Comparison of ENCODE assay signal across 19 cellular contexts in genomic region chr18:10022365-10022764, GRCh38.
"Had no signal": no experiment of that assay in that cellular context is flagged by ENCODE, and none has a peak within 500 bp of the region (broad histone marks: within the 10 kb centered on the region; RNA-seq: fewer than 3 reads in every experiment).

No MANE protein-coding gene starts in this region.

- H3K9me3 Mint-ChIP-seq: naive thymus-derived CD8-positive, alpha-beta T cell; stimulated activated naive B cell treated with anti-CD40 and anti-IgM and Interleukin-4, amounts not matched to agents 10 μg/mL and 1 μg/mL and 100 μg/mL, for 72 hours; stimulated activated naive CD8-positive, alpha-beta T cell treated with anti-CD3 and anti-CD28 coated beads, Interleukin-15, Interleukin-2, amounts not matched to agents 100 ng/mL and 50 ng/mL, for 24 hours had no signal

- H3K27me3 ChIP-seq: gastrocnemius medialis, neutrophil, pancreas, right lobe of liver, transverse colon had no signal

- H3K9me3 ChIP-seq: gastrocnemius medialis, neutrophil, pancreas, right lobe of liver, transverse colon had no signal

- H3K36me3 Mint-ChIP-seq: naive thymus-derived CD8-positive, alpha-beta T cell; stimulated activated naive B cell treated with anti-CD40 and anti-IgM and Interleukin-4, amounts not matched to agents 10 μg/mL and 1 μg/mL and 100 μg/mL, for 72 hours had no signal

- DNase-seq: cortex of kidney; effector CD4-positive, alpha-beta T cell; foreskin fibroblast; gastrocnemius medialis; mammary epithelial cell; mesendoderm; naive thymus-derived CD8-positive, alpha-beta T cell; retina; small intestine; stimulated activated CD4-positive, alpha-beta T cell treated with anti-CD3 and anti-CD28 coated beads, Interleukin-15, amount 100 ng/mL, for 24 hours; stimulated activated CD4-positive, alpha-beta T cell treated with anti-CD3 and anti-CD28 coated beads, Interleukin-2, amount 100 ng/mL, for 48 hours; stimulated activated naive B cell treated with anti-CD40 and anti-IgM and Interleukin-4, amounts not matched to agents 10 μg/mL and 1 μg/mL and 100 μg/mL, for 72 hours; transverse colon had no signal

- ATAC-seq: esophagus mucosa; gastrocnemius medialis; naive thymus-derived CD8-positive, alpha-beta T cell; pancreas; right lobe of liver; stimulated activated naive B cell treated with anti-CD40 and anti-IgM and Interleukin-4, amounts not matched to agents 10 μg/mL and 1 μg/mL and 100 μg/mL, for 72 hours had no signal

- H3K4me1 Mint-ChIP-seq: naive thymus-derived CD8-positive, alpha-beta T cell had no signal

- H3K27ac Mint-ChIP-seq: naive thymus-derived CD8-positive, alpha-beta T cell; stimulated activated naive B cell treated with anti-CD40 and anti-IgM and Interleukin-4, amounts not matched to agents 10 μg/mL and 1 μg/mL and 100 μg/mL, for 72 hours; stimulated activated naive CD8-positive, alpha-beta T cell treated with anti-CD3 and anti-CD28 coated beads, Interleukin-15, Interleukin-2, amounts not matched to agents 100 ng/mL and 50 ng/mL, for 24 hours had no signal

- H3K36me3 ChIP-seq: gastrocnemius medialis, neutrophil, pancreas, right lobe of liver, transverse colon had no signal

- H3K4me3 Mint-ChIP-seq: naive thymus-derived CD8-positive, alpha-beta T cell; stimulated activated naive B cell treated with anti-CD40 and anti-IgM and Interleukin-4, amounts not matched to agents 10 μg/mL and 1 μg/mL and 100 μg/mL, for 72 hours; stimulated activated naive CD8-positive, alpha-beta T cell treated with anti-CD3 and anti-CD28 coated beads, Interleukin-15, Interleukin-2, amounts not matched to agents 100 ng/mL and 50 ng/mL, for 24 hours had no signal

- H3K27me3 Mint-ChIP-seq: stimulated activated naive B cell treated with anti-CD40 and anti-IgM and Interleukin-4, amounts not matched to agents 10 μg/mL and 1 μg/mL and 100 μg/mL, for 72 hours; stimulated activated naive CD8-positive, alpha-beta T cell treated with anti-CD3 and anti-CD28 coated beads, Interleukin-15, Interleukin-2, amounts not matched to agents 100 ng/mL and 50 ng/mL, for 24 hours had no signal

- H3K4me3 ChIP-seq: gastrocnemius medialis, pancreas, right lobe of liver, transverse colon had no signal

- H3K27ac ChIP-seq: epithelial cell of prostate, gastrocnemius medialis, neutrophil, pancreas, right lobe of liver, transverse colon had no signal

- H3K4me1 ChIP-seq: right lobe of liver, transverse colon had no signal
